33 cellular contexts compared by ENCODE assay signal in genomic region chr4:52645315-52645714, GRCh38. TPM values are rescaled to one million over a fixed set of nuclear protein-coding genes. Genes with fewer than 3 reads are reported as not detected.
DNase-seq lines count a peak whose midpoint lies in the region; ATAC-seq, FAIRE-seq and TF ChIP-seq lines count a peak whose summit lies in the region.
"Had no signal": no experiment of that assay in that cellular context is flagged by ENCODE, and none has a peak within 500 bp of the region (broad histone marks: within the 10 kb centered on the region; RNA-seq: fewer than 3 reads in every experiment).

No MANE protein-coding gene starts in this region.

- no peak overlapping the region for H3K4me3 Mint-ChIP-seq in nephron progenitor cell
- H3K4me3 Mint-ChIP-seq: endodermal cell, GM23338, immature natural killer cell, mesothelial cell of epicardium, nephron had no signal

- H3K9me3 Mint-ChIP-seq in nephron progenitor cell, result peaks cover 29% of the 10 kb centered on the region
- H3K9me3 Mint-ChIP-seq: activated T-helper 2 cell treated with anti-CD3 and anti-CD28 coated beads, Interferon-gamma antibody, Interleukin-2, Interleukin-4, amounts not matched to agents 10 μg/mL and 5 μg/mL and 100 μg/mL, durations not matched to agents 14 hours and 24 hours and 36 hours; endodermal cell; GM23338; immature natural killer cell; nephron had no signal

- TF ChIP-seq POLR2A in GM12892 (IDR thresholded peaks at IDR 0.05; ENCODE audit: low read depth, low read length), result no peak

- H3K4me1 Mint-ChIP-seq in nephron progenitor cell, result peaks cover 40% of the 10 kb centered on the region

- no peak for TF ChIP-seq CTCF in GM20000 (IDR thresholded peaks at IDR 0.05; ENCODE audit: extremely low read depth, missing control alignments)
- TF ChIP-seq CTCF in nephron progenitor cell (IDR thresholded peaks at IDR 0.05), result no peak

- peak overlapping the region; percentile 23 for H3K27ac Mint-ChIP-seq in nephron progenitor cell
- H3K27ac Mint-ChIP-seq: activated naive CD4-positive, alpha-beta T cell treated with anti-CD3 and anti-CD28 coated beads, Interleukin-2, amount 50 U/mL, for 72 hours; activated T-helper 2 cell treated with anti-CD3 and anti-CD28 coated beads, Interferon-gamma antibody, Interleukin-2, Interleukin-4, amounts not matched to agents 10 μg/mL and 5 μg/mL and 100 μg/mL, durations not matched to agents 14 hours and 24 hours and 36 hours; endodermal cell; GM23338; immature natural killer cell; mesothelial cell of epicardium; nephron had no signal

- H3K36me3 Mint-ChIP-seq in nephron progenitor cell (ENCODE audit: low read depth), result peaks cover 69% of the 10 kb centered on the region

- peak; percentile 96 for FAIRE-seq in GM12892 (lab: Jason Lieb, UNC)
- FAIRE-seq: astrocyte, frontal cortex, small intestine had no signal

- H3K27me3 Mint-ChIP-seq in nephron progenitor cell (ENCODE audit: low read depth, poor library complexity), result no peaks in the 10 kb centered on the region

- no peak for DNase-seq in GM12892 (ENCODE audit: insufficient read length)
- peak; percentile 38 for DNase-seq in GM20000 (ENCODE audit: low spot score)
- no peak for DNase-seq in nephron progenitor cell
- no peak for DNase-seq in stimulated activated naive CD8-positive, alpha-beta T cell treated with anti-CD3 and anti-CD28 coated beads, Interleukin-15, Interleukin-2, amounts not matched to agents 100 U/mL and 50 U/mL, for 24 hours
- DNase-seq in anterior cingulate cortex (lab: John Stamatoyannopoulos, UW), result no peak
- DNase-seq: ACHN; activated CD4-positive, alpha-beta T cell treated with anti-CD3 and anti-CD28 coated beads, Interleukin-2, amount 50 U/mL, for 4 hours; activated CD8-positive, alpha-beta memory T cell treated with anti-CD3 and anti-CD28 coated beads, Interleukin-2, amount 50 U/mL, for 4 hours; Caco-2; caudate nucleus; DND-41; endodermal cell; esophagus squamous epithelium; hippocampal formation; immature natural killer cell; IMR-90; left lung; NCI-H1092 treated with DMSO at 0.1 percent for 48 hours; NCI-H1930; NCI-H226; OCI-M1; retina; small intestine; stimulated activated CD4-positive, alpha-beta T cell treated with anti-CD3 and anti-CD28 coated beads, Interleukin-1b, Interleukin-23, amount 100 ng/mL, for 48 hours had no signal

- peak; percentile 36 for ATAC-seq in HG02885 (IDR thresholded peaks at IDR 0.05; ENCODE audit: poor library complexity, unreplicated experiment)
- ATAC-seq in HG03571 (IDR thresholded peaks at IDR 0.05; ENCODE audit: unreplicated experiment), result no peak
- no peak for ATAC-seq in stimulated activated naive CD8-positive, alpha-beta T cell treated with anti-CD3 and anti-CD28 coated beads, Interleukin-15, Interleukin-2, amounts not matched to agents 100 U/mL and 50 U/mL, for 24 hours
- ATAC-seq: activated naive CD4-positive, alpha-beta T cell treated with anti-CD3 and anti-CD28 coated beads, Interleukin-2, amount 50 U/mL, for 72 hours; GM23338; left lung had no signal

RNA-seq across cellular contexts. Expression of gene USP46, which starts 13.8 kb away (rescaled TPM):
- 9.1 TPM for polyA plus RNA-seq in GM12892 (2012; ENCODE audit: missing spikeins)
